8 cellular contexts compared by ENCODE assay signal in genomic region chr7:87312215-87312865, GRCh38. TPM values are rescaled to one million over a fixed set of nuclear protein-coding genes. Genes with fewer than 3 reads are reported as not detected.
A peak's percentile ranks its signal among the peaks of the same experiment; 100 is the strongest.
DNase-seq lines count a peak whose midpoint lies in the region; ATAC-seq, FAIRE-seq and TF ChIP-seq lines count a peak whose summit lies in the region.

No MANE protein-coding gene starts in this region.

- POLR2A ChIA-PET in A549 (lab: Yijun Ruan, JAX), result no interaction called here

- 0% methylated on average over 2 of the region's 2 CpGs for WGBS in A549 (ENCODE audit: missing lambda C conversion rate)

- TF ChIP-seq CTCF in A549 (IDR thresholded peaks at IDR 0.05) (peak; percentile 96), VCaP (conservative IDR thresholded peaks at IDR 0.05) (peak; percentile 99)

- H3K9me3 ChIP-seq in A549, result no peaks in the 10 kb centered on the region

- no peak for TF ChIP-seq EP300 in A549 (IDR thresholded peaks at IDR 0.05)

- H3K4me3 ChIP-seq in A549, result no peak overlapping the region

- TF ChIP-seq POLR2A in A549 (IDR thresholded peaks at IDR 0.05; ENCODE audit: low read length), result no peak

- ATAC-seq in A549 (peak; percentile 84 to 93), GM18502 (IDR thresholded peaks at IDR 0.05; ENCODE audit: poor library complexity, unreplicated experiment) (peak; percentile 72), HG02938 (IDR thresholded peaks at IDR 0.05; ENCODE audit: unreplicated experiment) (peak; percentile 57)

- H3K4me2 ChIP-seq in A549, result no peak overlapping the region

- peak; percentile 95 to 98 for TF ChIP-seq RAD21 in A549 (conservative IDR thresholded peaks at IDR 0.05 in 1 of 2, IDR thresholded peaks at IDR 0.05 in 1 of 2)

- in situ Hi-C loops in T47D (cut with HindIII; ENCODE audit: low pct_unique_long_range_greater_than_20kb, low sequenced_read_pairs), result no loop called here

- DNase-seq in A549 (ENCODE audit: low read depth in 1 of 2, low spot score in 1 of 2) (peak; percentile 52 to 66), NCI-H2029 treated with DMSO at 0.1 percent for 48 hours (lab: John Stamatoyannopoulos, UW) (peak; percentile 44), T47D (ENCODE audit: low read depth in 1 of 2, low spot score in 1 of 2) (peak; percentile 68 to 74), kidney glomerular epithelial cell (lab: John Stamatoyannopoulos, UW) (peak; percentile 47)
- DNase-seq in stimulated activated CD4-positive, alpha-beta T cell treated with anti-CD3 and anti-CD28 coated beads, Interleukin-4, amount 100 ng/mL, for 24 hours, result peak; percentile 67

- CTCF ChIA-PET in A549 (lab: Yijun Ruan, JAX), result interaction anchor here (0.6 to 9.6 kb wide), 21 partner anchors 9 to 650 kb away, joined by 3 to 195 read pairs (median 4); no protein-coding TSS in a partner anchor

- FAIRE-seq in A549 (lab: Jason Lieb, UNC), result peak; percentile 7

- H3K27ac ChIP-seq in A549, result no peak overlapping the region
- H3K27ac ChIP-seq in VCaP, result no peak overlapping the region

- peaks cover 14% of the 10 kb centered on the region for H3K4me1 ChIP-seq in A549

TF ChIP-seq in A549, 52 proteins besides CTCF, POLR2A, EP300 and RAD21:
- TF ChIP-seq MYC (IDR thresholded peaks at IDR 0.05; ENCODE audit: borderline replicate concordance, low read length) (no peak), SMC3 (IDR thresholded peaks at IDR 0.05) (peak; percentile 95)

RNA-seq across cellular contexts. Expression of gene CROT, which starts 33.1 kb away (rescaled TPM):
- 11.3 and 18.2 TPM in 2 replicates for polyA plus RNA-seq in A549 (2011; rRNA removed)
- 4.4 and 4.6 TPM in 2 replicates for polyA plus RNA-seq in A549 (2012; cell fraction: cytosol; rRNA removed)
- 3.3 and 4.9 TPM in 2 replicates for polyA plus RNA-seq in A549 (2012; cell fraction: nucleus; rRNA removed)
- 12.1 to 12.3 TPM (median 12.3 TPM) in 3 replicates for polyA plus RNA-seq in A549 (2017; fragmentation: RNase III; extraction: RNeasy Plus Mini Kit Qiagen cat#74134 plus additional on column Dnase treatment)
- 4.1 and 4.5 TPM in 2 replicates for polyA minus RNA-seq in A549 (2011; rRNA and poly(A)+ RNA removed)
